Comparison of ENCODE assay signal across 1 cellular context in genomic region chr17:59840329-59840907, GRCh38.
TF ChIP-seq lines count a peak whose summit lies in the region.

No MANE protein-coding gene starts in this region.

TF ChIP-seq in K562, 482 proteins besides CTCF, POLR2A, EP300 and RAD21 (continued from another document):
- TF ChIP-seq, protein P1, sequence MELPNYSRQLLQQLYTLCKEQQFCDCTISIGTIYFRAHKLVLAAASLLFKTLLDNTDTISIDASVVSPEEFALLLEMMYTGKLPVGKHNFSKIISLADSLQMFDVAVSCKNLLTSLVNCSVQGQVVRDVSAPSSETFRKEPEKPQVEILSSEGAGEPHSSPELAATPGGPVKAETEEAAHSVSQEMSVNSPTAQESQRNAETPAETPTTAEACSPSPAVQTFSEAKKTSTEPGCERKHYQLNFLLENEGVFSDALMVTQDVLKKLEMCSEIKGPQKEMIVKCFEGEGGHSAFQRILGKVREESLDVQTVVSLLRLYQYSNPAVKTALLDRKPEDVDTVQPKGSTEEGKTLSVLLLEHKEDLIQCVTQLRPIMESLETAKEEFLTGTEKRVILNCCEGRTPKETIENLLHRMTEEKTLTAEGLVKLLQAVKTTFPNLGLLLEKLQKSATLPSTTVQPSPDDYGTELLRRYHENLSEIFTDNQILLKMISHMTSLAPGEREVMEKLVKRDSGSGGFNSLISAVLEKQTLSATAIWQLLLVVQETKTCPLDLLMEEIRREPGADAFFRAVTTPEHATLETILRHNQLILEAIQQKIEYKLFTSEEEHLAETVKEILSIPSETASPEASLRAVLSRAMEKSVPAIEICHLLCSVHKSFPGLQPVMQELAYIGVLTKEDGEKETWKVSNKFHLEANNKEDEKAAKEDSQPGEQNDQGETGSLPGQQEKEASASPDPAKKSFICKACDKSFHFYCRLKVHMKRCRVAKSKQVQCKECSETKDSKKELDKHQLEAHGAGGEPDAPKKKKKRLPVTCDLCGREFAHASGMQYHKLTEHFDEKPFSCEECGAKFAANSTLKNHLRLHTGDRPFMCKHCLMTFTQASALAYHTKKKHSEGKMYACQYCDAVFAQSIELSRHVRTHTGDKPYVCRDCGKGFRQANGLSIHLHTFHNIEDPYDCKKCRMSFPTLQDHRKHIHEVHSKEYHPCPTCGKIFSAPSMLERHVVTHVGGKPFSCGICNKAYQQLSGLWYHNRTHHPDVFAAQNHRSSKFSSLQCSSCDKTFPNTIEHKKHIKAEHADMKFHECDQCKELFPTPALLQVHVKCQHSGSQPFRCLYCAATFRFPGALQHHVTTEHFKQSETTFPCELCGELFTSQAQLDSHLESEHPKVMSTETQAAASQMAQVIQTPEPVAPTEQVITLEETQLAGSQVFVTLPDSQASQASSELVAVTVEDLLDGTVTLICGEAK (IDR thresholded peaks at IDR 0.05) = peak; percentile 77
- TF ChIP-seq, protein P1 (CRISPR knock-in tag; IDR thresholded peaks at IDR 0.05) = no peak
- TF ChIP-seq SP1 (CRISPR knock-in tag; IDR thresholded peaks at IDR 0.05) (0 out of 2 replicates have a peak, but pooled peaks have one; percentile 23), GABPA (tag; conservative IDR thresholded peaks at IDR 0.05; ENCODE audit: low read depth) (0 out of 2 replicates have a peak, but pooled peaks have one; percentile 7), THRB (CRISPR knock-in tag; conservative IDR thresholded peaks at IDR 0.05) (0 out of 2 replicates have a peak, but pooled peaks have one; percentile 5), RBFOX2 (IDR thresholded peaks at IDR 0.05; ENCODE audit: low read depth, low read length) (peak; percentile 13; the same call in 1 of the 2 replicates), ZBTB11 (CRISPR knock-in tag; IDR thresholded peaks at IDR 0.05) (peak in 2 of 3 experiments; percentile 35 to 48; a peak in 1 of 6 replicates), ETV6 (IDR thresholded peaks at IDR 0.05; ENCODE audit: borderline replicate concordance in 1 of 2, low read depth in 2 of 2, low read length in 1 of 2) (0 out of 4 replicates have a peak, but pooled peaks of 1 of the 2 experiments have one; percentile 22), ETV6 (CRISPR knock-in tag; IDR thresholded peaks at IDR 0.05; ENCODE audit: borderline replicate concordance) (no peak)
- TF ChIP-seq, protein P2, sequence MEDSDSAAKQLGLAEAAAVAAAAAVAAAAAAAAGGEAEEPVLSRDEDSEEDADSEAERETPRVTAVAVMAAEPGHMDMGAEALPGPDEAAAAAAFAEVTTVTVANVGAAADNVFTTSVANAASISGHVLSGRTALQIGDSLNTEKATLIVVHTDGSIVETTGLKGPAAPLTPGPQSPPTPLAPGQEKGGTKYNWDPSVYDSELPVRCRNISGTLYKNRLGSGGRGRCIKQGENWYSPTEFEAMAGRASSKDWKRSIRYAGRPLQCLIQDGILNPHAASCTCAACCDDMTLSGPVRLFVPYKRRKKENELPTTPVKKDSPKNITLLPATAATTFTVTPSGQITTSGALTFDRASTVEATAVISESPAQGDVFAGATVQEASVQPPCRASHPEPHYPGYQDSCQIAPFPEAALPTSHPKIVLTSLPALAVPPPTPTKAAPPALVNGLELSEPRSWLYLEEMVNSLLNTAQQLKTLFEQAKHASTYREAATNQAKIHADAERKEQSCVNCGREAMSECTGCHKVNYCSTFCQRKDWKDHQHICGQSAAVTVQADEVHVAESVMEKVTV (CRISPR knock-in tag; IDR thresholded peaks at IDR 0.05) = peak; percentile 40; the same call in 1 of the 2 replicates
TF ChIP-seq in K562: peak in this region for 27.
